In genomic region chr2:201751566-201751965, GRCh38 we compare ENCODE assay signal across 32 cellular contexts. TPM values are rescaled to one million over a fixed set of nuclear protein-coding genes. Genes with fewer than 3 reads are reported as not detected.
"Had no signal": no experiment of that assay in that cellular context is flagged by ENCODE, and none has a peak within 500 bp of the region (broad histone marks: within the 10 kb centered on the region; RNA-seq: fewer than 3 reads in every experiment).

No MANE protein-coding gene starts in this region.

- H3K4me1 Mint-ChIP-seq: naive thymus-derived CD8-positive, alpha-beta T cell; neural crest cell; stimulated activated memory B cell treated with anti-CD40 and anti-IgM and Interleukin-4, amounts not matched to agents 10 μg/mL and 1 μg/mL and 100 μg/mL, for 72 hours; stimulated activated naive CD8-positive, alpha-beta T cell treated with anti-CD3 and anti-CD28 coated beads, Interleukin-15, amount 100 ng/mL, for 72 hours had no signal

- H3K9me3 Mint-ChIP-seq: naive thymus-derived CD8-positive, alpha-beta T cell; natural killer cell treated with Interleukin-12 subunit alpha and Interleukin-12 subunit beta and Interleukin-15 and Interleukin-18, amount 100 ng/mL, for 72 hours; nephron progenitor cell; neural crest cell; stimulated activated memory B cell treated with anti-CD40 and anti-IgM and Interleukin-4, amounts not matched to agents 10 μg/mL and 1 μg/mL and 100 μg/mL, for 72 hours; stimulated activated naive CD8-positive, alpha-beta T cell treated with anti-CD3 and anti-CD28 coated beads, Interleukin-15, amount 100 ng/mL, for 72 hours; type B pancreatic cell had no signal

- H3K4me1 ChIP-seq: pancreas, psoas muscle, spleen, suprapubic skin, testis, tibial artery, transverse colon, upper lobe of right lung, uterus had no signal

- H3K27ac ChIP-seq: neutrophil, pancreas, psoas muscle, skin epidermis, spleen, suprapubic skin, testis, tibial artery, transverse colon, upper lobe of right lung, uterus had no signal

- H3K27me3 ChIP-seq: neutrophil, pancreas, spleen, suprapubic skin, testis, tibial artery, transverse colon, upper lobe of right lung, uterus had no signal

- H3K36me3 Mint-ChIP-seq: natural killer cell treated with Interleukin-12 subunit alpha and Interleukin-12 subunit beta and Interleukin-15 and Interleukin-18, amount 100 ng/mL, for 72 hours had no signal

- H3K27me3 Mint-ChIP-seq: naive thymus-derived CD8-positive, alpha-beta T cell; natural killer cell treated with Interleukin-12 subunit alpha and Interleukin-12 subunit beta and Interleukin-15 and Interleukin-18, amount 100 ng/mL, for 72 hours; progenitor cell of endocrine pancreas; stimulated activated memory B cell treated with anti-CD40 and anti-IgM and Interleukin-4, amounts not matched to agents 10 μg/mL and 1 μg/mL and 100 μg/mL, for 72 hours; stimulated activated naive CD8-positive, alpha-beta T cell treated with anti-CD3 and anti-CD28 coated beads, Interleukin-15, amount 100 ng/mL, for 72 hours; type B pancreatic cell had no signal

- ATAC-seq: naive thymus-derived CD8-positive, alpha-beta T cell; natural killer cell treated with Interleukin-12 subunit alpha and Interleukin-12 subunit beta and Interleukin-15 and Interleukin-18, amount 100 ng/mL, for 72 hours; pancreas; right cardiac atrium; sciatic nerve; stimulated activated memory B cell treated with anti-CD40 and anti-IgM and Interleukin-4, amounts not matched to agents 10 μg/mL and 1 μg/mL and 100 μg/mL, for 72 hours; stimulated activated naive CD8-positive, alpha-beta T cell treated with anti-CD3 and anti-CD28 coated beads, Interleukin-15, amount 100 ng/mL, for 72 hours; stimulated activated naive CD8-positive, alpha-beta T cell treated with anti-CD3 and anti-CD28 coated beads, Interleukin-15, Interleukin-2, amounts not matched to agents 100 U/mL and 50 U/mL, for 24 hours; upper lobe of right lung had no signal

- H3K27ac Mint-ChIP-seq: naive thymus-derived CD8-positive, alpha-beta T cell; natural killer cell treated with Interleukin-12 subunit alpha and Interleukin-12 subunit beta and Interleukin-15 and Interleukin-18, amount 100 ng/mL, for 72 hours; nephron progenitor cell; progenitor cell of endocrine pancreas; stimulated activated memory B cell treated with anti-CD40 and anti-IgM and Interleukin-4, amounts not matched to agents 10 μg/mL and 1 μg/mL and 100 μg/mL, for 72 hours; stimulated activated naive CD8-positive, alpha-beta T cell treated with anti-CD3 and anti-CD28 coated beads, Interleukin-15, amount 100 ng/mL, for 72 hours; type B pancreatic cell had no signal

- FAIRE-seq: pancreas had no signal

- DNase-seq: naive thymus-derived CD8-positive, alpha-beta T cell; nephron progenitor cell; nucleus accumbens; pancreas; psoas muscle; right cardiac atrium; spleen; stimulated activated CD4-positive, alpha-beta T cell treated with anti-CD3 and anti-CD28 coated beads, Interleukin-12 subunit alpha, Interleukin-12 subunit beta, amount 100 ng/mL, for 4 hours; stimulated activated CD4-positive, alpha-beta T cell treated with anti-CD3 and anti-CD28 coated beads, Interleukin-1b, Interleukin-23, amount 100 ng/mL, for 48 hours; stimulated activated CD4-positive, alpha-beta T cell treated with anti-CD3 and anti-CD28 coated beads, Interleukin-4, amount 100 ng/mL, for 1 hour; stimulated activated CD4-positive, alpha-beta T cell treated with anti-CD3 and anti-CD28 coated beads, Interleukin-4, amount 100 ng/mL, for 4 hours; stimulated activated CD8-positive, alpha-beta memory T cell treated with anti-CD3 and anti-CD28 coated beads, Interleukin-4, amount 100 ng/mL, for 48 hours; stimulated activated naive CD4-positive, alpha-beta T cell; stimulated activated naive CD8-positive, alpha-beta T cell treated with anti-CD3 and anti-CD28 coated beads, Interleukin-15, amount 100 ng/mL, for 72 hours; stimulated activated naive CD8-positive, alpha-beta T cell treated with anti-CD3 and anti-CD28 coated beads, Interleukin-15, Interleukin-2, amounts not matched to agents 100 U/mL and 50 U/mL, for 24 hours; substantia nigra; testis; tibial artery; transverse colon; upper lobe of right lung; uterus had no signal

- H3K4me3 Mint-ChIP-seq: naive thymus-derived CD8-positive, alpha-beta T cell; natural killer cell treated with Interleukin-12 subunit alpha and Interleukin-12 subunit beta and Interleukin-15 and Interleukin-18, amount 100 ng/mL, for 72 hours; nephron progenitor cell; neural crest cell; stimulated activated memory B cell treated with anti-CD40 and anti-IgM and Interleukin-4, amounts not matched to agents 10 μg/mL and 1 μg/mL and 100 μg/mL, for 72 hours; stimulated activated naive CD8-positive, alpha-beta T cell treated with anti-CD3 and anti-CD28 coated beads, Interleukin-15, amount 100 ng/mL, for 72 hours; type B pancreatic cell had no signal

RNA-seq across cellular contexts. Expression of gene MPP4, which starts 53.1 kb away (rescaled TPM):
- total RNA-seq: naive thymus-derived CD8-positive, alpha-beta T cell; natural killer cell treated with Interleukin-12 subunit alpha and Interleukin-12 subunit beta and Interleukin-15 and Interleukin-18, amount 100 ng/mL, for 72 hours; progenitor cell of endocrine pancreas; renal cortical epithelial cell; suprapubic skin; testis; transverse colon had no signal
- polyA plus RNA-seq: naive thymus-derived CD8-positive, alpha-beta T cell; right cardiac atrium; smooth muscle cell had no signal

RNA-seq across cellular contexts. Expression of gene CDK15, which starts 54.8 kb away (rescaled TPM):
- total RNA-seq: naive thymus-derived CD8-positive, alpha-beta T cell; natural killer cell treated with Interleukin-12 subunit alpha and Interleukin-12 subunit beta and Interleukin-15 and Interleukin-18, amount 100 ng/mL, for 72 hours; neural crest cell had no signal
- polyA plus RNA-seq: naive thymus-derived CD8-positive, alpha-beta T cell had no signal
